In the genomic region with DNA sequence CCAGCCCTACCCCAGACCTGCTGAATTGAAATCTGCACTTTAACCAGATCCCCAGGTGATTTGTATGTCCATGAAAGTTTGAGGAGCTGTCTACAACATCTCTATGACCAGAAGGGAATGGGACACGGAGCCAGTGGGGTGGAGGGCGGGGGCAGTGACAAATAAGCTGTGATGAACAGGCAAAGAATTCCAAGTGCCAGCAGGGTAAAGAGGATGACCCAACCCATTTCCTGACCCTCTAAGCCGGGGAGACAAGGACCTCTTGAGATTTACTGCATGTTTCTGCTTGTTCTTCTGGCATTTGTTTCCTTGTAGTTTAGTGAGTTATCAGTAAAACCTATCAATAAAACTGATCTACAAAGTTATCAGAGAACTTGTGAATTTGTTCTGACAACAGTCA, we compare ENCODE assay signal across 1 cellular context.
TF ChIP-seq lines count a peak whose summit lies in the region.

No MANE protein-coding gene starts in this region.

TF ChIP-seq in HCT116, 20 proteins besides CTCF, POLR2A, EP300 and RAD21 (continued from another document):
- TF ChIP-seq, protein P1, sequence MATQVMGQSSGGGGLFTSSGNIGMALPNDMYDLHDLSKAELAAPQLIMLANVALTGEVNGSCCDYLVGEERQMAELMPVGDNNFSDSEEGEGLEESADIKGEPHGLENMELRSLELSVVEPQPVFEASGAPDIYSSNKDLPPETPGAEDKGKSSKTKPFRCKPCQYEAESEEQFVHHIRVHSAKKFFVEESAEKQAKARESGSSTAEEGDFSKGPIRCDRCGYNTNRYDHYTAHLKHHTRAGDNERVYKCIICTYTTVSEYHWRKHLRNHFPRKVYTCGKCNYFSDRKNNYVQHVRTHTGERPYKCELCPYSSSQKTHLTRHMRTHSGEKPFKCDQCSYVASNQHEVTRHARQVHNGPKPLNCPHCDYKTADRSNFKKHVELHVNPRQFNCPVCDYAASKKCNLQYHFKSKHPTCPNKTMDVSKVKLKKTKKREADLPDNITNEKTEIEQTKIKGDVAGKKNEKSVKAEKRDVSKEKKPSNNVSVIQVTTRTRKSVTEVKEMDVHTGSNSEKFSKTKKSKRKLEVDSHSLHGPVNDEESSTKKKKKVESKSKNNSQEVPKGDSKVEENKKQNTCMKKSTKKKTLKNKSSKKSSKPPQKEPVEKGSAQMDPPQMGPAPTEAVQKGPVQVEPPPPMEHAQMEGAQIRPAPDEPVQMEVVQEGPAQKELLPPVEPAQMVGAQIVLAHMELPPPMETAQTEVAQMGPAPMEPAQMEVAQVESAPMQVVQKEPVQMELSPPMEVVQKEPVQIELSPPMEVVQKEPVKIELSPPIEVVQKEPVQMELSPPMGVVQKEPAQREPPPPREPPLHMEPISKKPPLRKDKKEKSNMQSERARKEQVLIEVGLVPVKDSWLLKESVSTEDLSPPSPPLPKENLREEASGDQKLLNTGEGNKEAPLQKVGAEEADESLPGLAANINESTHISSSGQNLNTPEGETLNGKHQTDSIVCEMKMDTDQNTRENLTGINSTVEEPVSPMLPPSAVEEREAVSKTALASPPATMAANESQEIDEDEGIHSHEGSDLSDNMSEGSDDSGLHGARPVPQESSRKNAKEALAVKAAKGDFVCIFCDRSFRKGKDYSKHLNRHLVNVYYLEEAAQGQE (IDR thresholded peaks at IDR 0.05; ENCODE audit: low read depth) = no peak
- TF ChIP-seq, protein P2, sequence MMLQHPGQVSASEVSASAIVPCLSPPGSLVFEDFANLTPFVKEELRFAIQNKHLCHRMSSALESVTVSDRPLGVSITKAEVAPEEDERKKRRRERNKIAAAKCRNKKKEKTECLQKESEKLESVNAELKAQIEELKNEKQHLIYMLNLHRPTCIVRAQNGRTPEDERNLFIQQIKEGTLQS (IDR thresholded peaks at IDR 0.05) = no peak
- TF ChIP-seq CEBPB (IDR thresholded peaks at IDR 0.05; ENCODE audit: low read depth) (no peak), SP1 (IDR thresholded peaks at IDR 0.05; ENCODE audit: low read depth) (no peak), FOSL1 (IDR thresholded peaks at IDR 0.05; ENCODE audit: low read depth) (no peak), SRF (IDR thresholded peaks at IDR 0.05; ENCODE audit: low read depth) (no peak), EZH2phosphoT487 (IDR thresholded peaks at IDR 0.05; ENCODE audit: borderline replicate concordance) (no peak), ZNF274 (IDR thresholded peaks at IDR 0.05; ENCODE audit: low read depth, low read length) (no peak), POLR2AphosphoS5 (IDR thresholded peaks at IDR 0.05; ENCODE audit: low read depth, low read length) (no peak)
TF ChIP-seq in HCT116: peak in this region for 0.
